11 cellular contexts compared by ENCODE assay signal in genomic region chr12:89384750-89385273, GRCh38. TPM values are rescaled to one million over a fixed set of nuclear protein-coding genes. Genes with fewer than 3 reads are reported as not detected.
DNase-seq lines count a peak whose midpoint lies in the region; ATAC-seq, FAIRE-seq and TF ChIP-seq lines count a peak whose summit lies in the region.
"Had no signal": no experiment of that assay in that cellular context is flagged by ENCODE, and none has a peak within 500 bp of the region (broad histone marks: within the 10 kb centered on the region; RNA-seq: fewer than 3 reads in every experiment).

No MANE protein-coding gene starts in this region.

- no peaks in the 10 kb centered on the region for H3K27me3 ChIP-seq in tibial nerve

- no peaks in the 10 kb centered on the region for H3K9me3 Mint-ChIP-seq in nephron

- peak overlapping the region; percentile 62 to 89 (median 83) for H3K27ac Mint-ChIP-seq in nephron

- H3K9me3 ChIP-seq in tibial nerve, result no peaks in the 10 kb centered on the region

- no peak overlapping the region for H3K4me3 ChIP-seq in tibial nerve

- H3K4me1 Mint-ChIP-seq in nephron, result peaks cover 40% of the 10 kb centered on the region

- no peaks in the 10 kb centered on the region for H3K36me3 Mint-ChIP-seq in nephron (ENCODE audit: low read depth)

- H3K27ac ChIP-seq in RWPE1 (peak overlapping the region; percentile 73; the same call in 1 of the 2 replicates), epithelial cell of prostate (peak overlapping the region; percentile 75), tibial nerve (peak overlapping the region in 3 of 4 donors; percentile 40 to 71 (median 61))

- ATAC-seq in GM18868 (IDR thresholded peaks at IDR 0.05; ENCODE audit: unreplicated experiment), result no peak

- no peak for TF ChIP-seq POLR2A in tibial nerve (IDR thresholded peaks at IDR 0.05)

- TF ChIP-seq EP300 in tibial nerve (IDR thresholded peaks at IDR 0.05), result no peak

- no peak overlapping the region for H3K4me3 Mint-ChIP-seq in nephron

- no peak for FAIRE-seq in RCC 7860 (lab: Jason Lieb, UNC)

- H3K4me1 ChIP-seq in tibial nerve, result peaks cover 0 to 39% (median 25%) of the 10 kb centered on the region in 4 donors

- no peaks in the 10 kb centered on the region for H3K27me3 Mint-ChIP-seq in nephron (ENCODE audit: low read depth)

- POLR2A ChIA-PET in RWPE1 (lab: Yijun Ruan, JAX; ENCODE audit: low non-redundant PET), result no interaction called here

- WGBS in tibial nerve, 2 donors, result 65 to 68% methylated on average over 3 of the region's 3 CpGs

- H3K36me3 ChIP-seq in tibial nerve, result no peaks in the 10 kb centered on the region

- DNase-seq in RWPE1 (ENCODE audit: low spot score) (no peak), epithelial cell of prostate (ENCODE audit: low read depth, low spot score) (no peak), tibial nerve (ENCODE audit: low spot score in 2 of 2) (no peak), RCC 7860 (ENCODE audit: low spot score) (no peak), kidney tubule cell (ENCODE audit: low spot score) (no peak)
- DNase-seq: activated T-cell treated with anti-CD3 and anti-CD28 coated beads, Interleukin-2, amount 50 U/mL, for 1 hour; NCI-H524 treated with DMSO at 0.1 percent for 48 hours; stimulated activated CD4-positive, alpha-beta T cell treated with anti-CD3 and anti-CD28 coated beads, Interleukin-2, amount 100 ng/mL, for 48 hours; stimulated activated naive CD4-positive, alpha-beta T cell treated with Interleukin-2 at 50 U/mL for 16 hours had no signal

- TF ChIP-seq CTCF in RWPE1 (conservative IDR thresholded peaks at IDR 0.05; ENCODE audit: low read depth), result no peak
- no peak for TF ChIP-seq CTCF in nephron (IDR thresholded peaks at IDR 0.05; ENCODE audit: unreplicated experiment in 3 of 3)
- TF ChIP-seq CTCF in tibial nerve (IDR thresholded peaks at IDR 0.05), result no peak

- CTCF ChIA-PET in RWPE1 (lab: Yijun Ruan, JAX), result interaction anchor here (0.6 to 0.8 kb wide), 2 partner anchors 24 to 306 kb away, joined by 3 read pairs; no protein-coding TSS in a partner anchor

RNA-seq across cellular contexts. Expression of gene DUSP6, which starts 32.5 kb away (rescaled TPM):
- total RNA-seq in tibial nerve, result 10 to 100 TPM; 66.5 to 85.2 (median 72.8) TPM
